Comparison of ENCODE assay signal across 18 cellular contexts in genomic region chr12:64178122-64178521, GRCh38. TPM values are rescaled to one million over a fixed set of nuclear protein-coding genes. Genes with fewer than 3 reads are reported as not detected.
DNase-seq lines count a peak whose midpoint lies in the region; ATAC-seq, FAIRE-seq and TF ChIP-seq lines count a peak whose summit lies in the region.
"Had no signal": no experiment of that assay in that cellular context is flagged by ENCODE, and none has a peak within 500 bp of the region (broad histone marks: within the 10 kb centered on the region; RNA-seq: fewer than 3 reads in every experiment).

No MANE protein-coding gene starts in this region.

- H4K8ac ChIP-seq in IMR-90 (ENCODE audit: low read depth in 2 of 2, low read length in 2 of 2) = peak overlapping the region; percentile 63 to 70

- H3K27ac ChIP-seq in IMR-90 (ENCODE audit: insufficient read depth, low read length) = no peak overlapping the region; the same call in 1 of the 2 replicates
- no peak overlapping the region for H3K27ac ChIP-seq in left lung
- H3K27ac ChIP-seq in CD8-positive, alpha-beta T cell (ENCODE audit: low read depth, low read length) = no peak overlapping the region
- H3K27ac ChIP-seq: psoas muscle had no signal

- peak; percentile 55 for ATAC-seq in IMR-90 (ENCODE audit: low read depth)
- peak; percentile 14 for ATAC-seq in left lung
- ATAC-seq in CD8-positive, alpha-beta T cell = no peak
- no peak for ATAC-seq in GM19395 (IDR thresholded peaks at IDR 0.05; ENCODE audit: unreplicated experiment)
- ATAC-seq: psoas muscle; stimulated activated naive B cell treated with anti-CD40 and anti-IgM and Interleukin-4, amounts not matched to agents 10 μg/mL and 1 μg/mL and 100 μg/mL, for 72 hours; T-helper 17 cell had no signal

- H3K36me3 ChIP-seq in IMR-90 (ENCODE audit: control insufficient read depth, insufficient read depth, low read length) (no peaks in the 10 kb centered on the region), bronchial epithelial cell (ENCODE audit: control insufficient read depth, insufficient read depth, low read length) (no peaks in the 10 kb centered on the region), left lung (no peaks in the 10 kb centered on the region)
- no peaks in the 10 kb centered on the region for H3K36me3 ChIP-seq in CD8-positive, alpha-beta T cell (ENCODE audit: insufficient read depth, low read length)

- H3K23ac ChIP-seq in IMR-90 (ENCODE audit: low read depth, low read length) = peak overlapping the region; percentile 85; the same call in 1 of the 2 replicates

- peak overlapping the region; percentile 93; the same call in 1 of the 2 replicates for H3K4ac ChIP-seq in IMR-90 (ENCODE audit: low read depth, low read length)

- no peak for TF ChIP-seq POLR2A in IMR-90 (IDR thresholded peaks at IDR 0.05; ENCODE audit: low read depth, low read length)

- H2AFZ ChIP-seq in IMR-90 (replicated peaks; ENCODE audit: low read length, poor library complexity) = no peak overlapping the region

- no peak overlapping the region for H3K9ac ChIP-seq in IMR-90 (ENCODE audit: low read depth, low read length)

- H3K27ac Mint-ChIP-seq in CD8-positive, alpha-beta T cell = no peak overlapping the region
- H3K27ac Mint-ChIP-seq: activated CD4-positive, alpha-beta T cell treated with anti-CD3 and anti-CD28 coated beads, Interleukin-2, amount 10 ng/mL, durations not matched to agents 24 days and 14 days; stimulated activated naive B cell treated with anti-CD40 and anti-IgM and Interleukin-4, amounts not matched to agents 10 μg/mL and 1 μg/mL and 100 μg/mL, for 72 hours; T-helper 17 cell had no signal

- in situ Hi-C loops in IMR-90 (cut with MboI; ENCODE audit: low sequenced_read_pairs) = no loop called here

- peak overlapping the region; percentile 98 for H2BK120ac ChIP-seq in IMR-90 (ENCODE audit: low read depth, low read length)

- no peaks in the 10 kb centered on the region for H4K20me1 ChIP-seq in IMR-90 (ENCODE audit: insufficient read depth, low read length)

- POLR2A ChIA-PET in IMR-90 (lab: Charles Lee; ENCODE audit: unreplicated experiment) = interaction anchor here (0.5 kb wide), 1 partner anchor 332 kb away, joined by 3 read pairs; no protein-coding TSS in a partner anchor
- POLR2A ChIA-PET in CD8-positive, alpha-beta T cell (lab: Charles Lee) = no interaction called here

- peak overlapping the region; percentile 61; the same call in 1 of the 2 replicates for H4K91ac ChIP-seq in IMR-90 (ENCODE audit: insufficient read depth, low read depth, low read length)

- H2AK9ac ChIP-seq in IMR-90 (replicated peaks; ENCODE audit: low read depth, low read length, poor library complexity) = no peak overlapping the region

- H3K27me3 ChIP-seq in IMR-90 (ENCODE audit: control insufficient read depth, insufficient read depth, low read length) (no peaks in the 10 kb centered on the region), bronchial epithelial cell (ENCODE audit: control insufficient read depth, insufficient read depth, low read length) (no peaks in the 10 kb centered on the region), left lung (no peaks in the 10 kb centered on the region)
- H3K27me3 ChIP-seq in CD8-positive, alpha-beta T cell (ENCODE audit: insufficient read depth, low read length) = no peaks in the 10 kb centered on the region

- H3K4me3 Mint-ChIP-seq in CD8-positive, alpha-beta T cell = no peak overlapping the region
- H3K4me3 Mint-ChIP-seq: activated CD4-positive, alpha-beta T cell treated with anti-CD3 and anti-CD28 coated beads, Interleukin-2, amount 10 ng/mL, durations not matched to agents 24 days and 14 days; brain; CD14-positive monocyte; stimulated activated naive B cell treated with anti-CD40 and anti-IgM and Interleukin-4, amounts not matched to agents 10 μg/mL and 1 μg/mL and 100 μg/mL, for 72 hours; T-helper 17 cell had no signal

- H3K36me3 Mint-ChIP-seq in CD8-positive, alpha-beta T cell = peaks cover 5% of the 10 kb centered on the region
- H3K36me3 Mint-ChIP-seq: brain, CD14-positive monocyte had no signal

- peak overlapping the region; percentile 43; the same call in 1 of the 2 replicates for H3K4me2 ChIP-seq in IMR-90 (ENCODE audit: low read depth, low read length)

- peak overlapping the region; percentile 65 for H3K56ac ChIP-seq in IMR-90 (ENCODE audit: extremely low read depth, insufficient read depth, low read length)

- H2AK5ac ChIP-seq in IMR-90 (ENCODE audit: low read depth, low read length) = no peak overlapping the region

- peak overlapping the region; percentile 97; the same call in 1 of the 2 replicates for H2BK20ac ChIP-seq in IMR-90 (ENCODE audit: low read depth, low read length)

- TF ChIP-seq RAD21 in IMR-90 (IDR thresholded peaks at IDR 0.05; ENCODE audit: low read length) = no peak

- dilution Hi-C loops in IMR-90 (cut with HindIII; ENCODE audit: low sequenced_read_pairs, unreplicated experiment) = no loop called here

- peaks cover 0 to 26% of the 10 kb centered on the region in 2 experiments; a peak in 2 of 4 replicates for H3K79me1 ChIP-seq in IMR-90 (ENCODE audit: low read depth in 1 of 2, low read length in 2 of 2)

- H3K27me3 Mint-ChIP-seq in CD8-positive, alpha-beta T cell (ENCODE audit: low read depth) = no peaks in the 10 kb centered on the region
- H3K27me3 Mint-ChIP-seq: activated CD4-positive, alpha-beta T cell treated with anti-CD3 and anti-CD28 coated beads, Interleukin-2, amount 10 ng/mL, durations not matched to agents 24 days and 14 days; brain; stimulated activated naive B cell treated with anti-CD40 and anti-IgM and Interleukin-4, amounts not matched to agents 10 μg/mL and 1 μg/mL and 100 μg/mL, for 72 hours; T-helper 17 cell had no signal

- H3K4me1 ChIP-seq in IMR-90 (ENCODE audit: control insufficient read depth, insufficient read depth, low read length) = peaks cover 28% of the 10 kb centered on the region
- H3K4me1 ChIP-seq in left lung = no peaks in the 10 kb centered on the region
- H3K4me1 ChIP-seq in CD8-positive, alpha-beta T cell (ENCODE audit: insufficient read depth, low read length) = no peaks in the 10 kb centered on the region

- TF ChIP-seq CTCF in AG10803 (conservative IDR thresholded peaks at IDR 0.05; ENCODE audit: low read length) = no peak
- no peak for TF ChIP-seq CTCF in IMR-90 (conservative IDR thresholded peaks at IDR 0.05; ENCODE audit: low read depth, low read length)
- no peak for TF ChIP-seq CTCF in bronchial epithelial cell (IDR thresholded peaks at IDR 0.05; ENCODE audit: insufficient read depth, low read length, severe bottlenecking)
- TF ChIP-seq CTCF in left lung (IDR thresholded peaks at IDR 0.05) = no peak
- TF ChIP-seq CTCF in CD8-positive, alpha-beta T cell (IDR thresholded peaks at IDR 0.05) = no peak

- DNase-seq in AG10803 (ENCODE audit: low read depth) = peak; percentile 74
- peak; percentile 96 for DNase-seq in IMR-90
- DNase-seq in bronchial epithelial cell (ENCODE audit: low read depth) = peak; percentile 73
- no peak for DNase-seq in left lung
- DNase-seq in SHP77 (lab: John Stamatoyannopoulos, UW) = no peak
- no peak for DNase-seq in CD8-positive, alpha-beta T cell
- no peak for DNase-seq in SKM-1 (lab: John Stamatoyannopoulos, UW; ENCODE audit: unreplicated experiment)
- DNase-seq: activated CD4-positive, alpha-beta T cell treated with anti-CD3 and anti-CD28 coated beads, Interleukin-2, amount 10 ng/mL, durations not matched to agents 24 days and 14 days; MM.1S; psoas muscle; stimulated activated CD4-positive, alpha-beta T cell treated with anti-CD3 and anti-CD28 coated beads, Interleukin-4, amount 100 ng/mL, for 1 hour; stimulated activated naive B cell treated with anti-CD40 and anti-IgM and Interleukin-4, amounts not matched to agents 10 μg/mL and 1 μg/mL and 100 μg/mL, for 72 hours; T-helper 17 cell had no signal

- no CpG with 5 or more reads among the region's 1 CpG for WGBS in IMR-90 (ENCODE audit: extremely low coverage in 2 of 2, insufficient read length in 1 of 2), 2 experiments

- peak overlapping the region; percentile 85 for H2BK5ac ChIP-seq in IMR-90 (ENCODE audit: low read depth, low read length, poor library complexity, severe bottlenecking)

- no peaks in the 10 kb centered on the region for H3K9me3 ChIP-seq in IMR-90 (ENCODE audit: control insufficient read depth, insufficient read depth, low read length)
- no peaks in the 10 kb centered on the region for H3K9me3 ChIP-seq in left lung
- H3K9me3 ChIP-seq in CD8-positive, alpha-beta T cell (ENCODE audit: low read length) = no peaks in the 10 kb centered on the region
- H3K9me3 ChIP-seq: psoas muscle had no signal

- intact Hi-C loops in IMR-90 (cut with micrococcal nuclease) (no loop called here), left lung (cut with DNase I) (no loop called here)
- intact Hi-C loops in CD8-positive, alpha-beta T cell (cut with DNase I, micrococcal nuclease) = no loop called here

- FAIRE-seq in bronchial epithelial cell (lab: Jason Lieb, UNC) = no peak
- FAIRE-seq: G401.6, H1 had no signal

- no peaks in the 10 kb centered on the region for H3K9me3 Mint-ChIP-seq in CD8-positive, alpha-beta T cell
- H3K9me3 Mint-ChIP-seq: activated CD4-positive, alpha-beta T cell treated with anti-CD3 and anti-CD28 coated beads, Interleukin-2, amount 10 ng/mL, durations not matched to agents 24 days and 14 days; CD14-positive monocyte; stimulated activated naive B cell treated with anti-CD40 and anti-IgM and Interleukin-4, amounts not matched to agents 10 μg/mL and 1 μg/mL and 100 μg/mL, for 72 hours had no signal

- peak overlapping the region; percentile 73; the same call in 1 of the 2 replicates for H3K18ac ChIP-seq in IMR-90 (ENCODE audit: low read depth, low read length)

- no TSS peak for BruUV-seq in IMR-90 (replicated peaks; lab: Mats Ljungman, UMichigan)

- peaks cover 8% of the 10 kb centered on the region for H3K9me1 ChIP-seq in IMR-90 (ENCODE audit: insufficient read depth, low read length)

- peak overlapping the region; percentile 21; the same call in 1 of the 2 replicates for H4K5ac ChIP-seq in IMR-90 (ENCODE audit: low read depth, low read length)

- no peak overlapping the region for H3K4me3 ChIP-seq in AG10803 (ENCODE audit: low read length)
- no peak overlapping the region for H3K4me3 ChIP-seq in IMR-90 (ENCODE audit: insufficient read depth, low read depth, low read length)
- no peak overlapping the region for H3K4me3 ChIP-seq in bronchial epithelial cell (ENCODE audit: low read depth, low read length)
- no peak overlapping the region for H3K4me3 ChIP-seq in left lung
- no peak overlapping the region for H3K4me3 ChIP-seq in CD8-positive, alpha-beta T cell (ENCODE audit: low read depth, low read length)
- H3K4me3 ChIP-seq: psoas muscle had no signal

- H3K14ac ChIP-seq in IMR-90 (replicated peaks; ENCODE audit: low read depth, low read length) = peak overlapping the region; percentile 49; the same call in 1 of the 2 replicates

- H2BK15ac ChIP-seq in IMR-90 (ENCODE audit: low read depth, low read length) = peak overlapping the region; percentile 99; the same call in 2 of the 3 replicates

- CTCF ChIA-PET in IMR-90 (lab: Yijun Ruan, JAX) = no interaction called here
- CTCF ChIA-PET in CD8-positive, alpha-beta T cell (lab: Charles Lee) = no interaction called here

- H3K4me1 Mint-ChIP-seq in CD8-positive, alpha-beta T cell (ENCODE audit: low read depth) = no peaks in the 10 kb centered on the region
- H3K4me1 Mint-ChIP-seq: activated CD4-positive, alpha-beta T cell treated with anti-CD3 and anti-CD28 coated beads, Interleukin-2, amount 10 ng/mL, durations not matched to agents 24 days and 14 days; stimulated activated naive B cell treated with anti-CD40 and anti-IgM and Interleukin-4, amounts not matched to agents 10 μg/mL and 1 μg/mL and 100 μg/mL, for 72 hours had no signal

RNA-seq across cellular contexts. Expression of gene KICS2, which starts 44.0 kb away (rescaled TPM):
- 5.6 and 6.1 TPM in 2 replicates for total RNA-seq in IMR-90 (2012; rRNA removed)
- 2.3 and 2.4 TPM in 2 replicates for polyA plus RNA-seq in IMR-90 (2012; rRNA removed)
- polyA plus RNA-seq in IMR-90 (2012; cell fraction: cytosol; rRNA removed) = 1.5 and 3.0 TPM in 2 replicates
- polyA plus RNA-seq in IMR-90 (2012; cell fraction: nucleus; rRNA removed; ENCODE audit: low replicate concordance) = 1.5 and 2.2 TPM in 2 replicates
- total RNA-seq in bronchial epithelial cell = 6.7 and 9.0 TPM in 2 replicates
- 1 to 10 TPM; 3.7 to 7.8 TPM for total RNA-seq in left lung
- 10 to 100 TPM; 13.9 to 15.5 TPM for total RNA-seq in CD8-positive, alpha-beta T cell

Comparison
In these comparisons a context has a peak if more than half of its experiments do, and no peak if none do; other contexts are left out.
1. DNase-seq: peak in AG10803 (single experiment), IMR-90 (single experiment) and bronchial epithelial cell (single experiment); none in left lung (0 of 2), SHP77 (0 of 2), CD8-positive, alpha-beta T cell (0 of 7) and SKM-1 (single experiment).
2. ATAC-seq: peak in IMR-90 (single experiment) and left lung (single experiment); none in CD8-positive, alpha-beta T cell (single experiment) and GM19395 (single experiment).